13 cellular contexts compared by ENCODE assay signal in genomic region chr1:1229770-1230169, GRCh38. TPM values are rescaled to one million over a fixed set of nuclear protein-coding genes. Genes with fewer than 3 reads are reported as not detected.
DNase-seq lines count a peak whose midpoint lies in the region; ATAC-seq and TF ChIP-seq lines count a peak whose summit lies in the region.
"Had no signal": no experiment of that assay in that cellular context is flagged by ENCODE, and none has a peak within 500 bp of the region (broad histone marks: within the 10 kb centered on the region; RNA-seq: fewer than 3 reads in every experiment).

No MANE protein-coding gene starts in this region.

- H3K36me3 Mint-ChIP-seq in activated naive CD4-positive, alpha-beta T cell treated with anti-CD3 and anti-CD28 coated beads, Interleukin-2, amount 10 ng/mL, durations not matched to agents 7 days and 5 days, result peaks cover 37% of the 10 kb centered on the region
- peaks cover 11% of the 10 kb centered on the region for H3K36me3 Mint-ChIP-seq in glutamatergic neuron (ENCODE audit: unreplicated experiment)

- no peak for DNase-seq in activated naive CD4-positive, alpha-beta T cell treated with anti-CD3 and anti-CD28 coated beads, Interleukin-2, amount 10 ng/mL, durations not matched to agents 7 days and 5 days
- DNase-seq in activated naive CD4-positive, alpha-beta T cell (lab: John Stamatoyannopoulos, UW), result no peak
- DNase-seq in glutamatergic neuron (no peak), superior temporal gyrus (ENCODE audit: extremely low spot score) (no peak), AML-193 (lab: John Stamatoyannopoulos, UW) (no peak), HCEC 1CT (no peak)
- DNase-seq in stimulated activated naive CD8-positive, alpha-beta T cell treated with anti-CD3 and anti-CD28 coated beads, Interleukin-15, amount 100 ng/mL, for 72 hours, result no peak
- DNase-seq: cerebellar nuclear complex, foreskin melanocyte, left cardiac atrium, MV-4-11 had no signal

- TF ChIP-seq CTCF in VCaP (conservative IDR thresholded peaks at IDR 0.05) (no peak), glutamatergic neuron (IDR thresholded peaks at IDR 0.05; ENCODE audit: partially characterized antibody, unreplicated experiment) (no peak)

- H3K4me3 Mint-ChIP-seq in activated naive CD4-positive, alpha-beta T cell treated with anti-CD3 and anti-CD28 coated beads, Interleukin-2, amount 10 ng/mL, durations not matched to agents 7 days and 5 days, result peak overlapping the region; percentile 38
- no peak overlapping the region for H3K4me3 Mint-ChIP-seq in glutamatergic neuron (ENCODE audit: unreplicated experiment)
- peak overlapping the region; percentile 89 to 92 for H3K4me3 Mint-ChIP-seq in stimulated activated naive CD8-positive, alpha-beta T cell treated with anti-CD3 and anti-CD28 coated beads, Interleukin-15, amount 100 ng/mL, for 72 hours

- H3K4me1 Mint-ChIP-seq in activated naive CD4-positive, alpha-beta T cell treated with anti-CD3 and anti-CD28 coated beads, Interleukin-2, amount 10 ng/mL, durations not matched to agents 7 days and 5 days, result peaks cover 29% of the 10 kb centered on the region
- H3K4me1 Mint-ChIP-seq in glutamatergic neuron (ENCODE audit: low read depth, unreplicated experiment), result peaks cover 13% of the 10 kb centered on the region
- H3K4me1 Mint-ChIP-seq in stimulated activated naive CD8-positive, alpha-beta T cell treated with anti-CD3 and anti-CD28 coated beads, Interleukin-15, amount 100 ng/mL, for 72 hours, result peaks cover 49% of the 10 kb centered on the region

- H3K27me3 Mint-ChIP-seq in activated naive CD4-positive, alpha-beta T cell treated with anti-CD3 and anti-CD28 coated beads, Interleukin-2, amount 10 ng/mL, durations not matched to agents 7 days and 5 days, result no peaks in the 10 kb centered on the region
- H3K27me3 Mint-ChIP-seq in glutamatergic neuron (ENCODE audit: unreplicated experiment), result peaks cover 16% of the 10 kb centered on the region
- no peaks in the 10 kb centered on the region for H3K27me3 Mint-ChIP-seq in stimulated activated naive CD8-positive, alpha-beta T cell treated with anti-CD3 and anti-CD28 coated beads, Interleukin-15, amount 100 ng/mL, for 72 hours

- H3K9me3 Mint-ChIP-seq in activated naive CD4-positive, alpha-beta T cell treated with anti-CD3 and anti-CD28 coated beads, Interleukin-2, amount 10 ng/mL, durations not matched to agents 7 days and 5 days, result no peaks in the 10 kb centered on the region
- H3K9me3 Mint-ChIP-seq in glutamatergic neuron (ENCODE audit: unreplicated experiment), result peaks cover 19% of the 10 kb centered on the region
- no peaks in the 10 kb centered on the region for H3K9me3 Mint-ChIP-seq in stimulated activated naive CD8-positive, alpha-beta T cell treated with anti-CD3 and anti-CD28 coated beads, Interleukin-15, amount 100 ng/mL, for 72 hours

- CTCF ChIA-PET in activated naive CD4-positive, alpha-beta T cell treated with anti-CD3 and anti-CD28 coated beads, Interleukin-2, amount 10 ng/mL, durations not matched to agents 7 days and 5 days (lab: Charles Lee), result interaction anchor here (0.6 to 3.2 kb wide), 3 partner anchors 108 to 228 kb away, joined by 4 to 38 read pairs (median 4); no protein-coding TSS in a partner anchor

- H3K27ac Mint-ChIP-seq in activated naive CD4-positive, alpha-beta T cell treated with anti-CD3 and anti-CD28 coated beads, Interleukin-2, amount 10 ng/mL, durations not matched to agents 7 days and 5 days, result no peak overlapping the region
- H3K27ac Mint-ChIP-seq in glutamatergic neuron (ENCODE audit: unreplicated experiment), result peak overlapping the region; percentile 26
- no peak overlapping the region for H3K27ac Mint-ChIP-seq in stimulated activated naive CD8-positive, alpha-beta T cell treated with anti-CD3 and anti-CD28 coated beads, Interleukin-15, amount 100 ng/mL, for 72 hours

- ATAC-seq in stimulated activated naive CD8-positive, alpha-beta T cell treated with anti-CD3 and anti-CD28 coated beads, Interleukin-15, amount 100 ng/mL, for 72 hours, result no peak
- ATAC-seq: left cardiac atrium had no signal

- H3K27ac ChIP-seq in VCaP, result peak overlapping the region; percentile 97

RNA-seq across cellular contexts. Expression of gene SDF4, which starts 2.0 kb away (rescaled TPM):
- 89.2 TPM for total RNA-seq in glutamatergic neuron (ENCODE audit: unreplicated experiment)

RNA-seq across cellular contexts. Expression of gene B3GALT6, which starts 2.3 kb away (rescaled TPM):
- 30.0 TPM for total RNA-seq in glutamatergic neuron (ENCODE audit: unreplicated experiment)

RNA-seq across cellular contexts. Expression of gene TNFRSF4, which starts 15.8 kb away (rescaled TPM):
- 0.29 TPM for total RNA-seq in glutamatergic neuron (ENCODE audit: unreplicated experiment)

RNA-seq across cellular contexts. Expression of gene C1QTNF12, which starts 16.8 kb away (rescaled TPM):
- 9.1 TPM for total RNA-seq in glutamatergic neuron (ENCODE audit: unreplicated experiment)
- total RNA-seq: right atrium auricular region had no signal

RNA-seq across cellular contexts. Expression of gene TNFRSF18, which starts 23.4 kb away (rescaled TPM):
- 3.0 TPM for total RNA-seq in glutamatergic neuron (ENCODE audit: unreplicated experiment)
